In genomic region chr11:79441159-79441875, GRCh38 we compare ENCODE assay signal across 8 cellular contexts. TPM values are rescaled to one million over a fixed set of nuclear protein-coding genes. Genes with fewer than 3 reads are reported as not detected.
DNase-seq lines count a peak whose midpoint lies in the region; ATAC-seq and TF ChIP-seq lines count a peak whose summit lies in the region.

No MANE protein-coding gene starts in this region.

- peaks cover 0 to 11% of the 10 kb centered on the region in 2 donors for H3K36me3 Mint-ChIP-seq in naive B cell

- H3K27ac ChIP-seq in cingulate gyrus (ENCODE audit: low read depth, low read length): peak overlapping the region; percentile 10

- peaks cover 42 to 64% (median 45%) of the 10 kb centered on the region in 3 donors for H3K27me3 Mint-ChIP-seq in naive B cell

- ATAC-seq in HG03521 (IDR thresholded peaks at IDR 0.05; ENCODE audit: unreplicated experiment): peak; percentile 4
- ATAC-seq in naive B cell (ENCODE audit: low read depth in 2 of 2): peak; percentile 40
- ATAC-seq in GM18511 (IDR thresholded peaks at IDR 0.05; ENCODE audit: unreplicated experiment): no peak

- H3K4me3 Mint-ChIP-seq in naive B cell: peak overlapping the region; percentile 84 to 97 (median 89)

- peaks cover 0 to 20% (median 6%) of the 10 kb centered on the region in 7 donors for H3K9me3 Mint-ChIP-seq in naive B cell

- peak overlapping the region; percentile 53 to 97 (median 90) for H3K27ac Mint-ChIP-seq in naive B cell

- H3K4me3 ChIP-seq in AG09309 (ENCODE audit: control insufficient read depth, low read depth, low read length): peak overlapping the region; percentile 65

- TF ChIP-seq CTCF in AG09309 (IDR thresholded peaks at IDR 0.05; ENCODE audit: control insufficient read depth, insufficient read depth, low read depth, low read length, missing control alignments): no peak

- peaks cover 29 to 42% (median 35%) of the 10 kb centered on the region in 3 donors for H3K4me1 Mint-ChIP-seq in naive B cell

- DNase-seq in AG09309 (ENCODE audit: low read depth) (no peak), naive B cell (peak; percentile 44), NCI-H146 treated with DMSO at 0.1 percent for 48 hours (lab: John Stamatoyannopoulos, UW; ENCODE audit: unreplicated experiment) (no peak), 8988T (no peak), COLO829 (ENCODE audit: low spot score) (no peak)

RNA-seq across cellular contexts. Expression of gene TENM4, which starts 0.5 kb away (rescaled TPM):
- 1 to 10 TPM in 1 of 6 donors, not detected in 5; 3.8 TPM for polyA plus RNA-seq in naive B cell (ENCODE audit: low read depth in 6 of 6)
